Comparison of ENCODE assay signal across 9 cellular contexts in genomic region chr19:8343483-8343844, GRCh38. TPM values are rescaled to one million over a fixed set of nuclear protein-coding genes. Genes with fewer than 3 reads are reported as not detected.
DNase-seq lines count a peak whose midpoint lies in the region; ATAC-seq and TF ChIP-seq lines count a peak whose summit lies in the region.
"Had no signal": no experiment of that assay in that cellular context is flagged by ENCODE, and none has a peak within 500 bp of the region (broad histone marks: within the 10 kb centered on the region; RNA-seq: fewer than 3 reads in every experiment).

No MANE protein-coding gene starts in this region.

- H3K27me3 Mint-ChIP-seq in activated T-cell treated with anti-CD3 and anti-CD28 coated beads, Interleukin-2, amount 50 U/mL, for 72 hours (ENCODE audit: low read depth) = peaks cover 19% of the 10 kb centered on the region
- H3K27me3 Mint-ChIP-seq in activated naive CD8-positive, alpha-beta T cell = peaks cover 5% of the 10 kb centered on the region

- H3K27ac Mint-ChIP-seq in activated T-cell treated with anti-CD3 and anti-CD28 coated beads, Interleukin-2, amount 50 U/mL, for 72 hours = no peak overlapping the region
- no peak overlapping the region for H3K27ac Mint-ChIP-seq in activated naive CD8-positive, alpha-beta T cell

- no peaks in the 10 kb centered on the region for H3K9me3 Mint-ChIP-seq in activated T-cell treated with anti-CD3 and anti-CD28 coated beads, Interleukin-2, amount 50 U/mL, for 72 hours
- H3K9me3 Mint-ChIP-seq in activated naive CD8-positive, alpha-beta T cell (ENCODE audit: low read depth) = no peaks in the 10 kb centered on the region

- H3K4me3 Mint-ChIP-seq in activated T-cell treated with anti-CD3 and anti-CD28 coated beads, Interleukin-2, amount 50 U/mL, for 72 hours = peak overlapping the region; percentile 85 to 86
- H3K4me3 Mint-ChIP-seq in activated naive CD8-positive, alpha-beta T cell = peak overlapping the region; percentile 77

- H3K27ac ChIP-seq in lower lobe of right lung = peak overlapping the region; percentile 97
- no peak overlapping the region for H3K27ac ChIP-seq in thoracic aorta
- no peak overlapping the region for H3K27ac ChIP-seq in caudate nucleus (ENCODE audit: low read depth, low read length)

- H3K9me3 ChIP-seq in lower lobe of right lung (no peaks in the 10 kb centered on the region), thoracic aorta (no peaks in the 10 kb centered on the region)

- DNase-seq in activated T-cell treated with anti-CD3 and anti-CD28 coated beads, Interleukin-2, amount 50 U/mL, for 72 hours = no peak
- no peak for DNase-seq in activated T-cell treated with anti-CD3 and anti-CD28 coated beads, Interleukin-2, amount 50 U/mL, for 48 hours
- no peak for DNase-seq in lower lobe of right lung
- no peak for DNase-seq in thoracic aorta (ENCODE audit: low spot score)
- DNase-seq in NCI-H524 treated with DMSO at 0.1 percent for 48 hours (lab: John Stamatoyannopoulos, UW) = no peak
- DNase-seq in caudate nucleus (lab: John Stamatoyannopoulos, UW) = no peak
- DNase-seq: SIG-M5 had no signal

- H3K27me3 ChIP-seq in lower lobe of right lung (ENCODE audit: low read depth) (peaks cover 4% of the 10 kb centered on the region), thoracic aorta (replicated peaks; ENCODE audit: insufficient read depth) (peaks cover 7% of the 10 kb centered on the region)

- no peak for TF ChIP-seq CTCF in lower lobe of right lung (IDR thresholded peaks at IDR 0.05)
- no peak for TF ChIP-seq CTCF in thoracic aorta (IDR thresholded peaks at IDR 0.05)

- intact Hi-C loops in lower lobe of right lung (cut with DNase I) = no loop called here

- peaks cover 44% of the 10 kb centered on the region for H3K4me1 ChIP-seq in lower lobe of right lung
- H3K4me1 ChIP-seq in thoracic aorta (ENCODE audit: control insufficient read depth in 1 of 2, low read depth in 2 of 2) = peaks cover 4 to 5% of the 10 kb centered on the region in 2 donors

- H3K4me3 ChIP-seq in lower lobe of right lung = peak overlapping the region; percentile 79
- H3K4me3 ChIP-seq in thoracic aorta = peak overlapping the region; percentile 69

- no peaks in the 10 kb centered on the region for H3K36me3 Mint-ChIP-seq in activated T-cell treated with anti-CD3 and anti-CD28 coated beads, Interleukin-2, amount 50 U/mL, for 72 hours (ENCODE audit: insufficient read depth in 2 of 2)
- peaks cover 3% of the 10 kb centered on the region for H3K36me3 Mint-ChIP-seq in activated naive CD8-positive, alpha-beta T cell

- peaks cover 5% of the 10 kb centered on the region for H3K4me1 Mint-ChIP-seq in activated T-cell treated with anti-CD3 and anti-CD28 coated beads, Interleukin-2, amount 50 U/mL, for 72 hours (ENCODE audit: low read depth)
- peaks cover 11% of the 10 kb centered on the region for H3K4me1 Mint-ChIP-seq in activated naive CD8-positive, alpha-beta T cell (ENCODE audit: low read depth)

- ATAC-seq in activated T-cell treated with anti-CD3 and anti-CD28 coated beads, Interleukin-2, amount 50 U/mL, for 72 hours (replicated peaks in 1 of 2) = peak; percentile 1 to 6
- ATAC-seq in lower lobe of right lung = no peak
- ATAC-seq in thoracic aorta (ENCODE audit: insufficient number of reproducible peaks, low FRiP score, low read depth) = no peak
- no peak for ATAC-seq in GM19395 (IDR thresholded peaks at IDR 0.05; ENCODE audit: unreplicated experiment)

- H3K36me3 ChIP-seq in lower lobe of right lung (no peaks in the 10 kb centered on the region), thoracic aorta (no peaks in the 10 kb centered on the region)

RNA-seq across cellular contexts. Expression of gene KANK3, which starts 0.4 kb away (rescaled TPM):
- total RNA-seq in activated T-cell treated with anti-CD3 and anti-CD28 coated beads, Interleukin-2, amount 50 U/mL, for 72 hours = 1 to 10 TPM in 1 of 2 donors, under 1 TPM in 1; 0.99 to 1.6 TPM
- total RNA-seq in lower lobe of right lung (49.0 TPM), thoracic aorta (10 to 100 TPM; 10.0 to 13.0 TPM)

RNA-seq across cellular contexts. Expression of gene ANGPTL4, which starts 20.5 kb away (rescaled TPM):
- 1 to 10 TPM in 1 of 2 donors, under 1 TPM in 1; 0.89 to 5.0 TPM for total RNA-seq in activated T-cell treated with anti-CD3 and anti-CD28 coated beads, Interleukin-2, amount 50 U/mL, for 72 hours
- total RNA-seq in lower lobe of right lung (11.0 TPM), thoracic aorta (10 to 100 TPM; 29.9 to 99.1 TPM)

RNA-seq across cellular contexts. Expression of gene RPS28, which starts 22.2 kb away (rescaled TPM):
- 1,000 to 10,000 TPM; 2,463 to 2,605 TPM for total RNA-seq in activated T-cell treated with anti-CD3 and anti-CD28 coated beads, Interleukin-2, amount 50 U/mL, for 72 hours
- total RNA-seq in lower lobe of right lung (1,461 TPM), thoracic aorta (100 to 1,000 TPM; 146 to 179 TPM)

RNA-seq across cellular contexts. Expression of gene NDUFA7, which starts 22.3 kb away (rescaled TPM):
- 10 to 100 TPM; 59.4 to 62.5 TPM for total RNA-seq in activated T-cell treated with anti-CD3 and anti-CD28 coated beads, Interleukin-2, amount 50 U/mL, for 72 hours
- total RNA-seq in lower lobe of right lung (41.9 TPM), thoracic aorta (10 to 100 TPM in 1 of 2 donors, 1 to 10 TPM in 1; 9.2 to 22.2 TPM)

RNA-seq across cellular contexts. Expression of gene CD320, which starts 35.3 kb away (rescaled TPM):
- total RNA-seq in activated T-cell treated with anti-CD3 and anti-CD28 coated beads, Interleukin-2, amount 50 U/mL, for 72 hours = 10 to 100 TPM; 32.0 to 38.9 TPM
- 31.0 TPM for total RNA-seq in lower lobe of right lung
- 10 to 100 TPM; 21.7 to 58.1 TPM for total RNA-seq in thoracic aorta

Comparison
In these comparisons a context has a peak if more than half of its experiments do, and no peak if none do; other contexts are left out.
1. ATAC-seq: peak in activated T-cell treated with anti-CD3 and anti-CD28 coated beads, Interleukin-2, amount 50 U/mL, for 72 hours (2 of 2); none in lower lobe of right lung (0 of 2), thoracic aorta (single experiment) and GM19395 (single experiment).
2. RNA of gene KANK3, which starts 0.4 kb away (total RNA-seq): 49.0 TPM in lower lobe of right lung (single experiment) and 10.0 to 13.0 TPM in thoracic aorta; 0.99 to 1.6 TPM in activated T-cell treated with anti-CD3 and anti-CD28 coated beads, Interleukin-2, amount 50 U/mL, for 72 hours; every median in the first group is over 4 times any median in the second.